ENCODE assay signal across 1 cellular context in genomic region chr2:145235312-145235711, GRCh38.
TF ChIP-seq lines count a peak whose summit lies in the region.

No MANE protein-coding gene starts in this region.

TF ChIP-seq in K562, 482 proteins besides CTCF, POLR2A, EP300 and RAD21 (continued from another document):
- TF ChIP-seq AFF1 (IDR thresholded peaks at IDR 0.05; ENCODE audit: low read depth in 1 of 2, partially characterized antibody in 2 of 2) (no peak), YBX1 (IDR thresholded peaks at IDR 0.05) (no peak), HDAC6 (IDR thresholded peaks at IDR 0.05; ENCODE audit: low read depth, low read length) (no peak), KAT2B (IDR thresholded peaks at IDR 0.05; ENCODE audit: low read depth, low read length) (no peak), CTBP1 (IDR thresholded peaks at IDR 0.05; ENCODE audit: borderline replicate concordance) (no peak), BMI1 (IDR thresholded peaks at IDR 0.05; ENCODE audit: low read length) (no peak), ZNF197 (CRISPR knock-in tag; IDR thresholded peaks at IDR 0.05; ENCODE audit: low read depth) (no peak), ZNF407 (IDR thresholded peaks at IDR 0.05; ENCODE audit: low read depth) (no peak), CEBPB (tag; IDR thresholded peaks at IDR 0.05) (no peak), GTF2B (IDR thresholded peaks at IDR 0.05; ENCODE audit: extremely low read depth, insufficient read length) (no peak), E2F4 (CRISPR knock-in tag; IDR thresholded peaks at IDR 0.05; ENCODE audit: low read depth) (no peak), CBX1 (IDR thresholded peaks at IDR 0.05; ENCODE audit: low read depth) (no peak), NFATC3 (IDR thresholded peaks at IDR 0.05) (no peak), COPS2 (conservative IDR thresholded peaks at IDR 0.05) (no peak), KLF13 (tag; IDR thresholded peaks at IDR 0.05; ENCODE audit: borderline replicate concordance, low read depth) (no peak)
TF ChIP-seq in K562: peak in this region for 0.
